ENCODE assay signal across 2 cellular contexts in genomic region chr10:102422586-102423129, GRCh38.
TF ChIP-seq lines count a peak whose summit lies in the region.

No MANE protein-coding gene starts in this region.

TF ChIP-seq in IMR-90, 13 proteins besides CTCF, POLR2A, EP300 and RAD21:
- TF ChIP-seq RFX5 (IDR thresholded peaks at IDR 0.05; ENCODE audit: low read depth, low read length) (no peak), BHLHE40 (IDR thresholded peaks at IDR 0.05; ENCODE audit: low read depth, low read length) (0 out of 2 replicates have a peak, but pooled peaks have one; percentile 12), NFE2L2 (IDR thresholded peaks at IDR 0.05; ENCODE audit: low read depth, low read length) (no peak), SMC3 (IDR thresholded peaks at IDR 0.05; ENCODE audit: low read depth, low read length) (peak; percentile 73), FOS (IDR thresholded peaks at IDR 0.05; ENCODE audit: low read depth, low read length) (no peak), MAZ (IDR thresholded peaks at IDR 0.05; ENCODE audit: borderline replicate concordance, low read depth, low read length) (peak; percentile 38; the same call in 1 of the 2 replicates), CEBPB (IDR thresholded peaks at IDR 0.05; ENCODE audit: low read depth, low read length) (no peak), MAFK (IDR thresholded peaks at IDR 0.05; ENCODE audit: low read depth, low read length) (no peak), RCOR1 (IDR thresholded peaks at IDR 0.05; ENCODE audit: insufficient replicate concordance, low read length) (no peak), MXI1 (IDR thresholded peaks at IDR 0.05; ENCODE audit: borderline replicate concordance, low read depth, low read length) (peak; percentile 84), CHD1 (IDR thresholded peaks at IDR 0.05; ENCODE audit: low read depth, low read length) (no peak)
- TF ChIP-seq, protein P1, sequence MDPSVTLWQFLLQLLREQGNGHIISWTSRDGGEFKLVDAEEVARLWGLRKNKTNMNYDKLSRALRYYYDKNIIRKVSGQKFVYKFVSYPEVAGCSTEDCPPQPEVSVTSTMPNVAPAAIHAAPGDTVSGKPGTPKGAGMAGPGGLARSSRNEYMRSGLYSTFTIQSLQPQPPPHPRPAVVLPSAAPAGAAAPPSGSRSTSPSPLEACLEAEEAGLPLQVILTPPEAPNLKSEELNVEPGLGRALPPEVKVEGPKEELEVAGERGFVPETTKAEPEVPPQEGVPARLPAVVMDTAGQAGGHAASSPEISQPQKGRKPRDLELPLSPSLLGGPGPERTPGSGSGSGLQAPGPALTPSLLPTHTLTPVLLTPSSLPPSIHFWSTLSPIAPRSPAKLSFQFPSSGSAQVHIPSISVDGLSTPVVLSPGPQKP (IDR thresholded peaks at IDR 0.05; ENCODE audit: borderline replicate concordance, low read depth, low read length) = no peak
- TF ChIP-seq, protein P2, sequence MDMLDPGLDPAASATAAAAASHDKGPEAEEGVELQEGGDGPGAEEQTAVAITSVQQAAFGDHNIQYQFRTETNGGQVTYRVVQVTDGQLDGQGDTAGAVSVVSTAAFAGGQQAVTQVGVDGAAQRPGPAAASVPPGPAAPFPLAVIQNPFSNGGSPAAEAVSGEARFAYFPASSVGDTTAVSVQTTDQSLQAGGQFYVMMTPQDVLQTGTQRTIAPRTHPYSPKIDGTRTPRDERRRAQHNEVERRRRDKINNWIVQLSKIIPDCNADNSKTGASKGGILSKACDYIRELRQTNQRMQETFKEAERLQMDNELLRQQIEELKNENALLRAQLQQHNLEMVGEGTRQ (IDR thresholded peaks at IDR 0.05; ENCODE audit: low read depth, low read length) = peak; percentile 77; the same call in 1 of the 2 replicates

TF ChIP-seq in WTC11, 78 proteins besides CTCF, POLR2A, EP300 and RAD21 (continues in another document):
- TF ChIP-seq RELA (CRISPR knock-in tag; IDR thresholded peaks at IDR 0.05; ENCODE audit: borderline replicate concordance) (no peak), ATF6 (CRISPR knock-in tag; IDR thresholded peaks at IDR 0.05) (no peak), SMAD4 (CRISPR knock-in tag; IDR thresholded peaks at IDR 0.05) (no peak), HMGA2 (CRISPR knock-in tag; IDR thresholded peaks at IDR 0.05) (no peak), ZNF423 (CRISPR knock-in tag; IDR thresholded peaks at IDR 0.05) (no peak; the same call in 1 of the 2 replicates), ZNF219 (CRISPR knock-in tag; IDR thresholded peaks at IDR 0.05; ENCODE audit: borderline replicate concordance) (no peak), AFF4 (CRISPR knock-in tag; IDR thresholded peaks at IDR 0.05; ENCODE audit: borderline replicate concordance) (no peak; the same call in 1 of the 2 replicates), MXD4 (CRISPR knock-in tag; IDR thresholded peaks at IDR 0.05; ENCODE audit: borderline replicate concordance) (no peak), ZNF121 (CRISPR knock-in tag; IDR thresholded peaks at IDR 0.05) (peak; percentile 98), TEAD4 (CRISPR knock-in tag; IDR thresholded peaks at IDR 0.05) (no peak), NR2C2 (CRISPR knock-in tag; IDR thresholded peaks at IDR 0.05) (no peak), SP1 (CRISPR knock-in tag; conservative IDR thresholded peaks at IDR 0.05) (peak; percentile 75), ZNF232 (CRISPR knock-in tag; IDR thresholded peaks at IDR 0.05) (no peak; the same call in 1 of the 2 replicates), ZNF396 (CRISPR knock-in tag; IDR thresholded peaks at IDR 0.05; ENCODE audit: borderline replicate concordance) (no peak), ZNF317 (CRISPR knock-in tag; IDR thresholded peaks at IDR 0.05; ENCODE audit: borderline replicate concordance, low read depth) (no peak), ZNF281 (CRISPR knock-in tag; IDR thresholded peaks at IDR 0.05) (peak; percentile 87), ETV6 (CRISPR knock-in tag; IDR thresholded peaks at IDR 0.05) (peak; percentile 72; the same call in 1 of the 2 replicates), FOXJ3 (CRISPR knock-in tag; IDR thresholded peaks at IDR 0.05; ENCODE audit: borderline replicate concordance) (no peak), IRF2 (CRISPR knock-in tag; IDR thresholded peaks at IDR 0.05; ENCODE audit: borderline replicate concordance, low read depth) (no peak), ZNF263 (CRISPR knock-in tag; IDR thresholded peaks at IDR 0.05; ENCODE audit: low read depth) (no peak), SMAD3 (CRISPR knock-in tag; IDR thresholded peaks at IDR 0.05; ENCODE audit: borderline replicate concordance) (peak; percentile 36; the same call in 1 of the 2 replicates), JAZF1 (CRISPR knock-in tag; IDR thresholded peaks at IDR 0.05) (no peak), NFE2L1 (CRISPR knock-in tag; IDR thresholded peaks at IDR 0.05) (peak; percentile 80; the same call in 1 of the 2 replicates), PRRX2 (CRISPR knock-in tag; IDR thresholded peaks at IDR 0.05) (no peak), ZNF138 (CRISPR knock-in tag; conservative IDR thresholded peaks at IDR 0.05) (no peak), E2F4 (CRISPR knock-in tag; IDR thresholded peaks at IDR 0.05; ENCODE audit: borderline replicate concordance, low read depth) (no peak)
- TF ChIP-seq, protein P3, sequence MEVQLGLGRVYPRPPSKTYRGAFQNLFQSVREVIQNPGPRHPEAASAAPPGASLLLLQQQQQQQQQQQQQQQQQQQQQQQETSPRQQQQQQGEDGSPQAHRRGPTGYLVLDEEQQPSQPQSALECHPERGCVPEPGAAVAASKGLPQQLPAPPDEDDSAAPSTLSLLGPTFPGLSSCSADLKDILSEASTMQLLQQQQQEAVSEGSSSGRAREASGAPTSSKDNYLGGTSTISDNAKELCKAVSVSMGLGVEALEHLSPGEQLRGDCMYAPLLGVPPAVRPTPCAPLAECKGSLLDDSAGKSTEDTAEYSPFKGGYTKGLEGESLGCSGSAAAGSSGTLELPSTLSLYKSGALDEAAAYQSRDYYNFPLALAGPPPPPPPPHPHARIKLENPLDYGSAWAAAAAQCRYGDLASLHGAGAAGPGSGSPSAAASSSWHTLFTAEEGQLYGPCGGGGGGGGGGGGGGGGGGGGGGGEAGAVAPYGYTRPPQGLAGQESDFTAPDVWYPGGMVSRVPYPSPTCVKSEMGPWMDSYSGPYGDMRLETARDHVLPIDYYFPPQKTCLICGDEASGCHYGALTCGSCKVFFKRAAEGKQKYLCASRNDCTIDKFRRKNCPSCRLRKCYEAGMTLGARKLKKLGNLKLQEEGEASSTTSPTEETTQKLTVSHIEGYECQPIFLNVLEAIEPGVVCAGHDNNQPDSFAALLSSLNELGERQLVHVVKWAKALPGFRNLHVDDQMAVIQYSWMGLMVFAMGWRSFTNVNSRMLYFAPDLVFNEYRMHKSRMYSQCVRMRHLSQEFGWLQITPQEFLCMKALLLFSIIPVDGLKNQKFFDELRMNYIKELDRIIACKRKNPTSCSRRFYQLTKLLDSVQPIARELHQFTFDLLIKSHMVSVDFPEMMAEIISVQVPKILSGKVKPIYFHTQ (CRISPR knock-in tag; IDR thresholded peaks at IDR 0.05) = no peak
- TF ChIP-seq, protein P4, sequence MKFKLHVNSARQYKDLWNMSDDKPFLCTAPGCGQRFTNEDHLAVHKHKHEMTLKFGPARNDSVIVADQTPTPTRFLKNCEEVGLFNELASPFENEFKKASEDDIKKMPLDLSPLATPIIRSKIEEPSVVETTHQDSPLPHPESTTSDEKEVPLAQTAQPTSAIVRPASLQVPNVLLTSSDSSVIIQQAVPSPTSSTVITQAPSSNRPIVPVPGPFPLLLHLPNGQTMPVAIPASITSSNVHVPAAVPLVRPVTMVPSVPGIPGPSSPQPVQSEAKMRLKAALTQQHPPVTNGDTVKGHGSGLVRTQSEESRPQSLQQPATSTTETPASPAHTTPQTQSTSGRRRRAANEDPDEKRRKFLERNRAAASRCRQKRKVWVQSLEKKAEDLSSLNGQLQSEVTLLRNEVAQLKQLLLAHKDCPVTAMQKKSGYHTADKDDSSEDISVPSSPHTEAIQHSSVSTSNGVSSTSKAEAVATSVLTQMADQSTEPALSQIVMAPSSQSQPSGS (CRISPR knock-in tag; IDR thresholded peaks at IDR 0.05; ENCODE audit: borderline replicate concordance, low read depth) = no peak
- TF ChIP-seq, protein P5, sequence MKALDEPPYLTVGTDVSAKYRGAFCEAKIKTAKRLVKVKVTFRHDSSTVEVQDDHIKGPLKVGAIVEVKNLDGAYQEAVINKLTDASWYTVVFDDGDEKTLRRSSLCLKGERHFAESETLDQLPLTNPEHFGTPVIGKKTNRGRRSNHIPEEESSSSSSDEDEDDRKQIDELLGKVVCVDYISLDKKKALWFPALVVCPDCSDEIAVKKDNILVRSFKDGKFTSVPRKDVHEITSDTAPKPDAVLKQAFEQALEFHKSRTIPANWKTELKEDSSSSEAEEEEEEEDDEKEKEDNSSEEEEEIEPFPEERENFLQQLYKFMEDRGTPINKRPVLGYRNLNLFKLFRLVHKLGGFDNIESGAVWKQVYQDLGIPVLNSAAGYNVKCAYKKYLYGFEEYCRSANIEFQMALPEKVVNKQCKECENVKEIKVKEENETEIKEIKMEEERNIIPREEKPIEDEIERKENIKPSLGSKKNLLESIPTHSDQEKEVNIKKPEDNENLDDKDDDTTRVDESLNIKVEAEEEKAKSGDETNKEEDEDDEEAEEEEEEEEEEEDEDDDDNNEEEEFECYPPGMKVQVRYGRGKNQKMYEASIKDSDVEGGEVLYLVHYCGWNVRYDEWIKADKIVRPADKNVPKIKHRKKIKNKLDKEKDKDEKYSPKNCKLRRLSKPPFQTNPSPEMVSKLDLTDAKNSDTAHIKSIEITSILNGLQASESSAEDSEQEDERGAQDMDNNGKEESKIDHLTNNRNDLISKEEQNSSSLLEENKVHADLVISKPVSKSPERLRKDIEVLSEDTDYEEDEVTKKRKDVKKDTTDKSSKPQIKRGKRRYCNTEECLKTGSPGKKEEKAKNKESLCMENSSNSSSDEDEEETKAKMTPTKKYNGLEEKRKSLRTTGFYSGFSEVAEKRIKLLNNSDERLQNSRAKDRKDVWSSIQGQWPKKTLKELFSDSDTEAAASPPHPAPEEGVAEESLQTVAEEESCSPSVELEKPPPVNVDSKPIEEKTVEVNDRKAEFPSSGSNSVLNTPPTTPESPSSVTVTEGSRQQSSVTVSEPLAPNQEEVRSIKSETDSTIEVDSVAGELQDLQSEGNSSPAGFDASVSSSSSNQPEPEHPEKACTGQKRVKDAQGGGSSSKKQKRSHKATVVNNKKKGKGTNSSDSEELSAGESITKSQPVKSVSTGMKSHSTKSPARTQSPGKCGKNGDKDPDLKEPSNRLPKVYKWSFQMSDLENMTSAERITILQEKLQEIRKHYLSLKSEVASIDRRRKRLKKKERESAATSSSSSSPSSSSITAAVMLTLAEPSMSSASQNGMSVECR (CRISPR knock-in tag; IDR thresholded peaks at IDR 0.05; ENCODE audit: borderline replicate concordance) = peak; percentile 90
